In genomic region chr4:110296892-110297291, GRCh38 we compare ENCODE assay signal across 14 cellular contexts.
DNase-seq lines count a peak whose midpoint lies in the region; ATAC-seq and TF ChIP-seq lines count a peak whose summit lies in the region.
"Had no signal": no experiment of that assay in that cellular context is flagged by ENCODE, and none has a peak within 500 bp of the region (broad histone marks: within the 10 kb centered on the region; RNA-seq: fewer than 3 reads in every experiment).

No MANE protein-coding gene starts in this region.

- H3K4me3 ChIP-seq in mesendoderm (ENCODE audit: low read length) (no peak overlapping the region), upper lobe of right lung (no peak overlapping the region)
- H3K4me3 ChIP-seq: MG63, sigmoid colon, SJCRH30, upper lobe of left lung had no signal

- H3K79me1 ChIP-seq in mesendoderm (ENCODE audit: low read length), result no peaks in the 10 kb centered on the region

- no peak overlapping the region for H3K9ac ChIP-seq in mesendoderm (ENCODE audit: low read length)

- no peak overlapping the region for H2AK5ac ChIP-seq in mesendoderm (ENCODE audit: low read length)

- H3K36me3 ChIP-seq in mesendoderm (ENCODE audit: control insufficient read depth, insufficient read depth, low read length) (no peaks in the 10 kb centered on the region), upper lobe of right lung (no peaks in the 10 kb centered on the region)
- H3K36me3 ChIP-seq: MG63, sigmoid colon, SJCRH30, upper lobe of left lung had no signal

- no peak overlapping the region for H3K56ac ChIP-seq in mesendoderm (ENCODE audit: low read length)

- H3K4ac ChIP-seq in mesendoderm (ENCODE audit: low read depth, low read length), result no peak overlapping the region

- H3K4me2 ChIP-seq in mesendoderm (ENCODE audit: low read length), result no peak overlapping the region

- DNase-seq in stimulated activated CD4-positive, alpha-beta T cell treated with anti-CD3 and anti-CD28 coated beads, Interleukin-4, amount 100 ng/mL, for 1 hour, result no peak
- DNase-seq in mesendoderm (no peak), upper lobe of right lung (no peak)
- DNase-seq: activated effector memory CD4-positive, alpha-beta T cell treated with anti-CD3 and anti-CD28 coated beads, Interleukin-2, amount 50 U/mL, for 16 hours; MG63; sigmoid colon; SJCRH30; upper lobe of left lung had no signal

- WGBS in mesendoderm (ENCODE audit: extremely low coverage, insufficient coverage, low lambda C conversion rate), result no CpG with 5 or more reads among the region's 2 CpGs

- H3K27ac ChIP-seq in mesendoderm (ENCODE audit: low read depth, low read length) (no peak overlapping the region), upper lobe of right lung (no peak overlapping the region)
- H3K27ac ChIP-seq: C4-2B, sigmoid colon, SJCRH30, upper lobe of left lung had no signal

- no peaks in the 10 kb centered on the region for H3K27me3 ChIP-seq in mesendoderm (ENCODE audit: insufficient read depth, low read length, poor library complexity)
- no peaks in the 10 kb centered on the region for H3K27me3 ChIP-seq in upper lobe of right lung
- H3K27me3 ChIP-seq: MG63, sigmoid colon, SJCRH30, upper lobe of left lung had no signal

- no peak overlapping the region for H2BK120ac ChIP-seq in mesendoderm (ENCODE audit: low read depth, low read length)

- H3K9me3 ChIP-seq in upper lobe of right lung, result no peaks in the 10 kb centered on the region
- H3K9me3 ChIP-seq: MG63, sigmoid colon, SJCRH30, upper lobe of left lung had no signal

- H4K8ac ChIP-seq in mesendoderm (ENCODE audit: low read depth, low read length), result no peak overlapping the region

- H4K5ac ChIP-seq in mesendoderm (ENCODE audit: low read length), result no peak overlapping the region

- H2BK5ac ChIP-seq in mesendoderm (ENCODE audit: low read length), result no peak overlapping the region

- intact Hi-C loops in upper lobe of right lung (cut with DNase I), result no loop called here

- H3K23ac ChIP-seq in mesendoderm (ENCODE audit: low read length), result no peak overlapping the region

- H3K4me1 ChIP-seq in mesendoderm (ENCODE audit: control insufficient read depth, low read depth, low read length) (no peaks in the 10 kb centered on the region), upper lobe of right lung (no peaks in the 10 kb centered on the region)
- H3K4me1 ChIP-seq: sigmoid colon, SJCRH30, upper lobe of left lung had no signal

- peak; percentile 68 for ATAC-seq in GM18508 (IDR thresholded peaks at IDR 0.05; ENCODE audit: insufficient read depth, unreplicated experiment)
- peak; percentile 77 for ATAC-seq in GM19468 (IDR thresholded peaks at IDR 0.05; ENCODE audit: extremely low read depth, unreplicated experiment)
- ATAC-seq in HG02870 (IDR thresholded peaks at IDR 0.05; ENCODE audit: unreplicated experiment), result peak; percentile 96
- peak; percentile 95 for ATAC-seq in HG03565 (IDR thresholded peaks at IDR 0.05; ENCODE audit: unreplicated experiment)
- ATAC-seq in GM18873 (IDR thresholded peaks at IDR 0.05; ENCODE audit: low FRiP score, unreplicated experiment), result no peak
- no peak for ATAC-seq in upper lobe of right lung

- no peak overlapping the region for H3K18ac ChIP-seq in mesendoderm (ENCODE audit: low read length)

- TF ChIP-seq CTCF in upper lobe of right lung (IDR thresholded peaks at IDR 0.05), result no peak

- no peaks in the 10 kb centered on the region for H3K79me2 ChIP-seq in mesendoderm (ENCODE audit: control insufficient read depth, insufficient read depth, low read length)

- no peak overlapping the region for H2BK15ac ChIP-seq in mesendoderm (replicated peaks; ENCODE audit: low read depth)

Comparison
In these comparisons a context has a peak if more than half of its experiments do, and no peak if none do; other contexts are left out.
1. ATAC-seq: peak in GM18508 (single experiment), GM19468 (single experiment), HG02870 (single experiment) and HG03565 (single experiment); none in GM18873 (single experiment) and upper lobe of right lung (single experiment).